Comparison of ENCODE assay signal across 8 cellular contexts in genomic region chr3:10344147-10344943, GRCh38. TPM values are rescaled to one million over a fixed set of nuclear protein-coding genes. Genes with fewer than 3 reads are reported as not detected.
DNase-seq lines count a peak whose midpoint lies in the region; ATAC-seq and TF ChIP-seq lines count a peak whose summit lies in the region.

No MANE protein-coding gene starts in this region.

- intact Hi-C loops in activated CD4-positive, alpha-beta T cell treated with anti-CD3 and anti-CD28 coated beads, Interleukin-2, amount 10 ng/mL, durations not matched to agents 24 days and 14 days (cut with micrococcal nuclease) = loop anchor here (2.0 kb wide), 1 partner anchor 394 kb away; no protein-coding TSS in a partner anchor
- intact Hi-C loops in colonic mucosa (cut with DNase I) = loop anchor here (2.0 kb wide), 1 partner anchor 394 kb away; no protein-coding TSS in a partner anchor

- no peaks in the 10 kb centered on the region for H3K36me3 Mint-ChIP-seq in activated CD4-positive, alpha-beta T cell treated with anti-CD3 and anti-CD28 coated beads, Interleukin-2, amount 10 ng/mL, durations not matched to agents 24 days and 14 days (ENCODE audit: low read depth)

- no peaks in the 10 kb centered on the region for H3K27me3 Mint-ChIP-seq in activated CD4-positive, alpha-beta T cell treated with anti-CD3 and anti-CD28 coated beads, Interleukin-2, amount 10 ng/mL, durations not matched to agents 24 days and 14 days

- no peak overlapping the region for H3K27ac ChIP-seq in colonic mucosa

- H3K27me3 ChIP-seq in colonic mucosa = no peaks in the 10 kb centered on the region

- TF ChIP-seq CTCF in colonic mucosa (IDR thresholded peaks at IDR 0.05) = peak; percentile 79

- no peaks in the 10 kb centered on the region for H3K9me3 ChIP-seq in colonic mucosa

- ATAC-seq in HG02759 (IDR thresholded peaks at IDR 0.05; ENCODE audit: unreplicated experiment) = no peak

- no peaks in the 10 kb centered on the region for H3K36me3 ChIP-seq in colonic mucosa

- DNase-seq in GDM1 (lab: John Stamatoyannopoulos, UW) (peak; percentile 15), NAMALWA (ENCODE audit: low spot score) (peak; percentile 75), colonic mucosa (peak; percentile 34), medulla oblongata (ENCODE audit: extremely low spot score) (peak; percentile 43), GF-D8 (lab: John Stamatoyannopoulos, UW) (no peak)
- peak; percentile 85 for DNase-seq in activated CD4-positive, alpha-beta T cell treated with anti-CD3 and anti-CD28 coated beads, Interleukin-2, amount 10 ng/mL, durations not matched to agents 24 days and 14 days
- peak; percentile 11 to 41 for DNase-seq in stimulated activated CD8-positive, alpha-beta memory T cell treated with anti-CD3 and anti-CD28 coated beads, Interleukin-4, amount 100 ng/mL, for 4 hours (ENCODE audit: low read depth in 2 of 2, low spot score in 1 of 2)

- no peak overlapping the region for H3K4me3 ChIP-seq in colonic mucosa

- H3K4me3 Mint-ChIP-seq in activated CD4-positive, alpha-beta T cell treated with anti-CD3 and anti-CD28 coated beads, Interleukin-2, amount 10 ng/mL, durations not matched to agents 24 days and 14 days = no peak overlapping the region

- no peak overlapping the region for H3K27ac Mint-ChIP-seq in activated CD4-positive, alpha-beta T cell treated with anti-CD3 and anti-CD28 coated beads, Interleukin-2, amount 10 ng/mL, durations not matched to agents 24 days and 14 days

- H3K4me1 Mint-ChIP-seq in activated CD4-positive, alpha-beta T cell treated with anti-CD3 and anti-CD28 coated beads, Interleukin-2, amount 10 ng/mL, durations not matched to agents 24 days and 14 days = peaks cover 2% of the 10 kb centered on the region

- no peaks in the 10 kb centered on the region for H3K9me3 Mint-ChIP-seq in activated CD4-positive, alpha-beta T cell treated with anti-CD3 and anti-CD28 coated beads, Interleukin-2, amount 10 ng/mL, durations not matched to agents 24 days and 14 days

- no peaks in the 10 kb centered on the region for H3K4me1 ChIP-seq in colonic mucosa

- no peak overlapping the region for H3K9ac ChIP-seq in colonic mucosa (ENCODE audit: low read depth in 2 of 2, low read length in 2 of 2)

RNA-seq across cellular contexts. Expression of gene SEC13, which starts 23.4 kb away (rescaled TPM):
- 128 and 131 TPM in 2 replicates for total RNA-seq in activated CD4-positive, alpha-beta T cell treated with anti-CD3 and anti-CD28 coated beads, Interleukin-2, amount 10 ng/mL, durations not matched to agents 24 days and 14 days
- total RNA-seq in colonic mucosa = 100 to 1,000 TPM; 119 to 168 TPM

RNA-seq across cellular contexts. Expression of gene GHRL, which starts 51.6 kb away (rescaled TPM):
- total RNA-seq in activated CD4-positive, alpha-beta T cell treated with anti-CD3 and anti-CD28 coated beads, Interleukin-2, amount 10 ng/mL, durations not matched to agents 24 days and 14 days = 0.43 and 1.3 TPM in 2 replicates
- total RNA-seq in colonic mucosa = 1 to 10 TPM in 1 of 2 donors, under 1 TPM in 1; 0.67 to 1.1 TPM
